ENCODE assay signal across 1 cellular context in genomic region chr6:168131464-168132415, GRCh38.
TF ChIP-seq lines count a peak whose summit lies in the region.

No MANE protein-coding gene starts in this region.

TF ChIP-seq in IMR-90, 13 proteins besides CTCF, POLR2A, EP300 and RAD21:
- TF ChIP-seq MAZ (IDR thresholded peaks at IDR 0.05; ENCODE audit: borderline replicate concordance, low read depth, low read length): no peak
- no peak for TF ChIP-seq FOS (IDR thresholded peaks at IDR 0.05; ENCODE audit: low read depth, low read length)
- no peak for TF ChIP-seq CHD1 (IDR thresholded peaks at IDR 0.05; ENCODE audit: low read depth, low read length)
- TF ChIP-seq MXI1 (IDR thresholded peaks at IDR 0.05; ENCODE audit: borderline replicate concordance, low read depth, low read length): no peak
- TF ChIP-seq NFE2L2 (IDR thresholded peaks at IDR 0.05; ENCODE audit: low read depth, low read length): no peak
- TF ChIP-seq MAFK (IDR thresholded peaks at IDR 0.05; ENCODE audit: low read depth, low read length): no peak
- no peak for TF ChIP-seq RFX5 (IDR thresholded peaks at IDR 0.05; ENCODE audit: low read depth, low read length)
- TF ChIP-seq USF2 (IDR thresholded peaks at IDR 0.05; ENCODE audit: low read depth, low read length): no peak
- no peak for TF ChIP-seq BHLHE40 (IDR thresholded peaks at IDR 0.05; ENCODE audit: low read depth, low read length)
- no peak for TF ChIP-seq ELK1 (IDR thresholded peaks at IDR 0.05; ENCODE audit: borderline replicate concordance, low read depth, low read length)
- TF ChIP-seq SMC3 (IDR thresholded peaks at IDR 0.05; ENCODE audit: low read depth, low read length): no peak
- no peak for TF ChIP-seq RCOR1 (IDR thresholded peaks at IDR 0.05; ENCODE audit: insufficient replicate concordance, low read length)
- TF ChIP-seq CEBPB (IDR thresholded peaks at IDR 0.05; ENCODE audit: low read depth, low read length): no peak
